ENCODE assay signal across 1 cellular context in genomic region chr1:154863702-154864174, GRCh38.
TF ChIP-seq lines count a peak whose summit lies in the region.

No MANE protein-coding gene starts in this region.

TF ChIP-seq in GM23338, 12 proteins besides CTCF, POLR2A, EP300 and RAD21 (continued from another document):
- TF ChIP-seq ZNF462 (CRISPR knock-in tag; IDR thresholded peaks at IDR 0.05) (no peak), ZNF331 (CRISPR knock-in tag; IDR thresholded peaks at IDR 0.05; ENCODE audit: low read depth) (no peak)
